Comparison of ENCODE assay signal across 32 cellular contexts in the genomic region with DNA sequence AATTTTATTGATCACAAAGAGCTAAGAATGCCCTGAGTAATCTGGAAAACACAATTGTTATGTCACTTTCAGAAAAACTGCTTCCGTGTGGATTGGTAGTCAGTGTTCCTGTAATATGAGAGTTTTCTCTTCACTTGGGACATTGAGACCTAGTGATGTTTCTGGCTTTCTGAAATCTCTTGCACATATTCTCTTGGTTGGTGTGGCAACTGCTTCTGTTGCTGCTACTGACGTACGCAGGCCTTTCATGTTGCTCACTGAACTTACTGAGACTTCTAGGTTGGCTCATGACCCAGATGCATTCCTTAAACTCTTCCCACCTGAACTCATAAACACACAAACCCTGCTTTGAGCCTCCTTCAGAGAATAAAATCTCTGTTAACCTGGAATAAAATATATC.
DNase-seq lines count a peak whose midpoint lies in the region; ATAC-seq, FAIRE-seq and TF ChIP-seq lines count a peak whose summit lies in the region.
"Had no signal": no experiment of that assay in that cellular context is flagged by ENCODE, and none has a peak within 500 bp of the region (broad histone marks: within the 10 kb centered on the region; RNA-seq: fewer than 3 reads in every experiment).

No MANE protein-coding gene starts in this region.

- POLR2A ChIA-PET in K562 (lab: Yijun Ruan, JAX), result interaction anchor here (0.6 kb wide), 1 partner anchor 133 kb away, joined by 3 read pairs; no protein-coding TSS in a partner anchor

- BruUV-seq in K562 (replicated peaks; lab: Mats Ljungman, UMichigan), result no TSS peak

- FAIRE-seq in K562 (lab: Jason Lieb, UNC), result peak; percentile 37
- FAIRE-seq: frontal cortex had no signal

- H3K4me1 ChIP-seq in K562 (replicated peaks in 1 of 2; ENCODE audit: control insufficient read depth in 2 of 2, insufficient read depth in 2 of 2, low read length in 2 of 2) (no peaks in the 10 kb centered on the region), testis (peaks cover 7% of the 10 kb centered on the region)
- H3K4me1 ChIP-seq: upper lobe of right lung had no signal

- no peak for TF ChIP-seq POLR2A in K562 (conservative IDR thresholded peaks at IDR 0.05)
- no peak for TF ChIP-seq POLR2A in lower leg skin (IDR thresholded peaks at IDR 0.05)
- no peak for TF ChIP-seq POLR2A in testis (IDR thresholded peaks at IDR 0.05)

- TF ChIP-seq EP300 in K562 (IDR thresholded peaks at IDR 0.05; ENCODE audit: low read length), result no peak

- H3K4me2 ChIP-seq in K562 (ENCODE audit: insufficient read depth, low read length), result no peak overlapping the region
- H3K4me2 ChIP-seq: smooth muscle cell had no signal

- TF ChIP-seq RAD21 in K562 (CRISPR knock-in tag; conservative IDR thresholded peaks at IDR 0.05 in 1 of 2, IDR thresholded peaks at IDR 0.05 in 1 of 2), result no peak

- CTCF ChIA-PET in K562 (lab: Yijun Ruan, JAX; ENCODE audit: low intra/inter-chr PET ratio), result no interaction called here

- ATAC-seq in K562, result no peak
- ATAC-seq: activated naive CD4-positive, alpha-beta T cell treated with anti-CD3 and anti-CD28 coated beads, Interleukin-2, amount 50 U/mL, for 72 hours; left lobe of liver; naive thymus-derived CD4-positive, alpha-beta T cell; stimulated activated naive CD8-positive, alpha-beta T cell treated with anti-CD3 and anti-CD28 coated beads, Interleukin-15, amount 100 ng/mL, for 72 hours; upper lobe of right lung had no signal

- H3K36me3 ChIP-seq in K562 (ENCODE audit: control insufficient read depth, insufficient read depth, low read length) (no peaks in the 10 kb centered on the region), testis (ENCODE audit: low read depth, missing control alignments) (no peaks in the 10 kb centered on the region)
- H3K36me3 ChIP-seq: ascending aorta, SJSA1, upper lobe of right lung had no signal

- H3K9me3 ChIP-seq in K562 (replicated peaks; ENCODE audit: control insufficient read depth, insufficient read depth, low read depth, low read length) (no peaks in the 10 kb centered on the region), testis (no peaks in the 10 kb centered on the region)
- H3K9me3 ChIP-seq: ascending aorta, SJSA1, upper lobe of right lung had no signal

- intact Hi-C loops in K562 (cut with micrococcal nuclease), result no loop called here
- intact Hi-C loops in lower leg skin (cut with DNase I; ENCODE audit: low total_unique reads), result no loop called here
- intact Hi-C loops in testis (cut with DNase I; ENCODE audit: low total_unique reads), result no loop called here

- H3K27me3 ChIP-seq in K562 (ENCODE audit: control insufficient read depth in 2 of 2, insufficient read depth in 2 of 2, low read length in 2 of 2) (peaks cover 13 to 15% of the 10 kb centered on the region in 2 experiments; a peak in 4 of 5 replicates), testis (no peaks in the 10 kb centered on the region)
- H3K27me3 ChIP-seq: ascending aorta, SJSA1, upper lobe of right lung had no signal

- no peaks in the 10 kb centered on the region for H3K79me2 ChIP-seq in K562 (ENCODE audit: control insufficient read depth, insufficient read depth, low read length)

- H3K9ac ChIP-seq in K562 (ENCODE audit: insufficient read depth in 1 of 2, low read depth in 2 of 2, low read length in 2 of 2), result no peak overlapping the region

- H3K4me3 ChIP-seq in AG10803 (ENCODE audit: low read length) (no peak overlapping the region), K562 (no peak overlapping the region), fibroblast of pulmonary artery (replicated peaks; ENCODE audit: low read depth, low read length) (no peak overlapping the region), lower leg skin (ENCODE audit: low read depth, poor library complexity, severe bottlenecking) (no peak overlapping the region), testis (no peak overlapping the region)
- H3K4me3 ChIP-seq: ascending aorta, SJSA1, smooth muscle cell, upper lobe of right lung had no signal

- H4K20me1 ChIP-seq in K562 (replicated peaks; ENCODE audit: control insufficient read depth, insufficient read depth, low read length), result no peaks in the 10 kb centered on the region

- no peaks in the 10 kb centered on the region for H3K9me1 ChIP-seq in K562 (ENCODE audit: control insufficient read depth, insufficient read depth, low read length)

- DNase-seq in AG10803 (ENCODE audit: low read depth) (peak; percentile 48), K562 (ENCODE audit: extremely low read depth in 1 of 4, low spot score in 3 of 4) (no peak), fibroblast of pulmonary artery (ENCODE audit: low read depth) (peak; percentile 36), renal cortical epithelial cell (ENCODE audit: low read depth) (peak; percentile 79), lower leg skin (ENCODE audit: low spot score in 2 of 2) (no peak), testis (no peak)
- no peak for DNase-seq in activated CD4-positive, alpha-beta T cell treated with anti-CD3 and anti-CD28 coated beads for 48 hours
- no peak for DNase-seq in activated CD4-positive, alpha-beta T cell treated with anti-CD3 and anti-CD28 coated beads, Interleukin-2, amount 50 U/mL, for 4 hours
- DNase-seq: activated CD4-positive, alpha-beta T cell treated with anti-CD3 and anti-CD28 coated beads, Interleukin-2, amount 50 U/mL, for 48 hours; activated CD4-positive, CD25-positive, alpha-beta regulatory T cell; DMS79; GDM1; H7; hippocampal formation; naive thymus-derived CD4-positive, alpha-beta T cell; NCI-H1436; NCI-H2107; NCI-H446 treated with DMSO at 0.1 percent for 48 hours; occipital lobe; RPMI8226; stimulated activated CD4-positive, alpha-beta T cell treated with anti-CD3 and anti-CD28 coated beads, Interleukin-1b, Interleukin-23, amount 100 ng/mL, for 48 hours; stimulated activated CD8-positive, alpha-beta memory T cell treated with anti-CD3 and anti-CD28 coated beads, Interleukin-4, amount 100 ng/mL, for 48 hours; stimulated activated naive CD8-positive, alpha-beta T cell treated with anti-CD3 and anti-CD28 coated beads, Interleukin-15, amount 100 ng/mL, for 72 hours; T-helper 1 cell; upper lobe of right lung had no signal

- no peak for TF ChIP-seq CTCF in AG10803 (conservative IDR thresholded peaks at IDR 0.05; ENCODE audit: low read length)
- TF ChIP-seq CTCF in K562 (IDR thresholded peaks at IDR 0.05 in 2 of 3, conservative IDR thresholded peaks at IDR 0.05 in 1 of 3; ENCODE audit: insufficient read depth in 2 of 3, low read depth in 1 of 3, low read length in 3 of 3), result no peak
- no peak for TF ChIP-seq CTCF in fibroblast of pulmonary artery (IDR thresholded peaks at IDR 0.05; ENCODE audit: low read length, missing control alignments)
- no peak for TF ChIP-seq CTCF in lower leg skin (IDR thresholded peaks at IDR 0.05)
- no peak for TF ChIP-seq CTCF in testis (IDR thresholded peaks at IDR 0.05)

- no peak overlapping the region for H2AFZ ChIP-seq in K562 (ENCODE audit: low read depth, low read length)

- in situ Hi-C loops in K562 (cut with MboI), result no loop called here

- no peak overlapping the region for H3K27ac ChIP-seq in K562 (ENCODE audit: extremely low read depth, low read depth, low read length)
- no peak overlapping the region for H3K27ac ChIP-seq in testis
- H3K27ac ChIP-seq: 22Rv1, ascending aorta, SJSA1, upper lobe of right lung had no signal

- WGBS in K562 (ENCODE audit: insufficient coverage, low coverage, missing lambda C conversion rate), result 2% methylated on average over 3 of the region's 3 CpGs
- 88 to 97% methylated on average over 3 of the region's 3 CpGs for WGBS in lower leg skin, 2 donors
- 82 to 96% methylated on average over 3 of the region's 3 CpGs for WGBS in testis, 2 donors

TF ChIP-seq in K562, 482 proteins besides CTCF, POLR2A, EP300 and RAD21:
- no peak for TF ChIP-seq PCBP2 (IDR thresholded peaks at IDR 0.05; ENCODE audit: low read depth, low read length, poor library complexity, severe bottlenecking)

Comparison
In these comparisons a context has a peak if more than half of its experiments do, and no peak if none do; other contexts are left out.
1. DNase-seq: peak in AG10803 (single experiment), fibroblast of pulmonary artery (single experiment) and renal cortical epithelial cell (single experiment); none in K562 (0 of 4), lower leg skin (0 of 2), testis (single experiment), activated CD4-positive, alpha-beta T cell treated with anti-CD3 and anti-CD28 coated beads for 48 hours (single experiment) and activated CD4-positive, alpha-beta T cell treated with anti-CD3 and anti-CD28 coated beads, Interleukin-2, amount 50 U/mL, for 4 hours (0 of 2).